ENCODE assay signal across 9 cellular contexts in the genomic region with DNA sequence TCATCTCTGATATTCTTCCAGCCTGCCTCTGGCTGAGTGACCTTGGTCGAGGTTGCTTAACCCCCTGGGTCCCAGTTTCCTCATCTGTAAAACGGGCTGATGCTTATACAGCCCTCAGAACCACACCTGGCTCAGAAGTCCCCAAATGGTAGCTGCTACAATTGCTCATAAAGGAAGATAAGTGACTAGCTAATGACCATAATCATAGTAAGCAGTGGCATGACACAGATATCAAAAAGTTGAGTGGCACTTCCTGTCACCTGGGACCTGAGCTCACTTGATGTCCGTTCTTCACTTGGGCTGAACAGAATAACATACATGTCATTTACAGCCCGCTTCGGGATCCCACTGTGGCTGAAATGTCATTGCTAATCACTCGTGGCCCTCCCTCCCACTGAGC. TPM values are rescaled to one million over a fixed set of nuclear protein-coding genes. Genes with fewer than 3 reads are reported as not detected.
DNase-seq lines count a peak whose midpoint lies in the region; ATAC-seq, FAIRE-seq and TF ChIP-seq lines count a peak whose summit lies in the region.
"Had no signal": no experiment of that assay in that cellular context is flagged by ENCODE, and none has a peak within 500 bp of the region (broad histone marks: within the 10 kb centered on the region; RNA-seq: fewer than 3 reads in every experiment).

No MANE protein-coding gene starts in this region.

- 40 to 63% (median 44%) methylated on average over 5 to 6 of the region's 6 CpGs for WGBS in stomach, 5 donors

- H3K36me3 Mint-ChIP-seq in activated CD4-positive, alpha-beta T cell treated with anti-CD3 and anti-CD28 coated beads, Interleukin-2, amount 10 ng/mL, durations not matched to agents 24 days and 14 days (ENCODE audit: low read depth): peaks cover 29% of the 10 kb centered on the region
- H3K36me3 Mint-ChIP-seq in activated T-helper 2 cell treated with anti-CD3 and anti-CD28 coated beads, Interferon-gamma antibody, Interleukin-2, Interleukin-4, amounts not matched to agents 10 μg/mL and 5 μg/mL and 100 μg/mL, durations not matched to agents 14 hours and 24 hours and 36 hours (ENCODE audit: low read depth): peaks cover 43% of the 10 kb centered on the region

- H3K4me3 Mint-ChIP-seq in activated CD4-positive, alpha-beta T cell treated with anti-CD3 and anti-CD28 coated beads, Interleukin-2, amount 10 ng/mL, durations not matched to agents 24 days and 14 days: peak overlapping the region; percentile 98
- H3K4me3 Mint-ChIP-seq in activated T-helper 2 cell treated with anti-CD3 and anti-CD28 coated beads, Interferon-gamma antibody, Interleukin-2, Interleukin-4, amounts not matched to agents 10 μg/mL and 5 μg/mL and 100 μg/mL, durations not matched to agents 14 hours and 24 hours and 36 hours (ENCODE audit: low read depth): peak overlapping the region; percentile 95

- TF ChIP-seq CTCF in keratinocyte (optimal IDR thresholded peaks at IDR 0.05 in 1 of 3, IDR thresholded peaks at IDR 0.05 in 1 of 3, conservative IDR thresholded peaks at IDR 0.05 in 1 of 3; ENCODE audit: extremely low read depth in 1 of 3, insufficient read depth in 2 of 3, low read length in 3 of 3): no peak
- no peak for TF ChIP-seq CTCF in stomach (IDR thresholded peaks at IDR 0.05)

- no peaks in the 10 kb centered on the region for H3K27me3 ChIP-seq in keratinocyte (ENCODE audit: control insufficient read depth, extremely low read depth, insufficient read depth, low read length)
- H3K27me3 ChIP-seq in stomach: no peaks in the 10 kb centered on the region

- H3K4me1 ChIP-seq in keratinocyte (ENCODE audit: control insufficient read depth, extremely low read depth, insufficient read depth, low read length) (peaks cover 5% of the 10 kb centered on the region), stomach (peaks cover 22 to 49% (median 33%) of the 10 kb centered on the region in 4 donors)

- H3K9me3 Mint-ChIP-seq in activated CD4-positive, alpha-beta T cell treated with anti-CD3 and anti-CD28 coated beads, Interleukin-2, amount 10 ng/mL, durations not matched to agents 24 days and 14 days: peaks cover 3% of the 10 kb centered on the region
- peaks cover 6% of the 10 kb centered on the region for H3K9me3 Mint-ChIP-seq in activated T-helper 2 cell treated with anti-CD3 and anti-CD28 coated beads, Interferon-gamma antibody, Interleukin-2, Interleukin-4, amounts not matched to agents 10 μg/mL and 5 μg/mL and 100 μg/mL, durations not matched to agents 14 hours and 24 hours and 36 hours

- peak overlapping the region; percentile 72 for H3K27ac Mint-ChIP-seq in activated CD4-positive, alpha-beta T cell treated with anti-CD3 and anti-CD28 coated beads, Interleukin-2, amount 10 ng/mL, durations not matched to agents 24 days and 14 days
- peak overlapping the region; percentile 52 for H3K27ac Mint-ChIP-seq in activated T-helper 2 cell treated with anti-CD3 and anti-CD28 coated beads, Interferon-gamma antibody, Interleukin-2, Interleukin-4, amounts not matched to agents 10 μg/mL and 5 μg/mL and 100 μg/mL, durations not matched to agents 14 hours and 24 hours and 36 hours

- H3K9me1 ChIP-seq in keratinocyte (ENCODE audit: control insufficient read depth, extremely low read depth, insufficient read depth, low read length): no peaks in the 10 kb centered on the region

- no peaks in the 10 kb centered on the region for H4K20me1 ChIP-seq in keratinocyte (ENCODE audit: control insufficient read depth, extremely low read depth, insufficient read depth, low read length)

- no peaks in the 10 kb centered on the region for H3K27me3 Mint-ChIP-seq in activated CD4-positive, alpha-beta T cell treated with anti-CD3 and anti-CD28 coated beads, Interleukin-2, amount 10 ng/mL, durations not matched to agents 24 days and 14 days
- H3K27me3 Mint-ChIP-seq in activated T-helper 2 cell treated with anti-CD3 and anti-CD28 coated beads, Interferon-gamma antibody, Interleukin-2, Interleukin-4, amounts not matched to agents 10 μg/mL and 5 μg/mL and 100 μg/mL, durations not matched to agents 14 hours and 24 hours and 36 hours (ENCODE audit: low read depth): no peaks in the 10 kb centered on the region

- H3K9ac ChIP-seq in keratinocyte (ENCODE audit: control insufficient read depth, extremely low read depth, insufficient read depth, low read length): no peak overlapping the region

- TF ChIP-seq EP300 in stomach (IDR thresholded peaks at IDR 0.05): no peak

- peak overlapping the region in 1 of 3 experiments; percentile 80 for H3K4me3 ChIP-seq in keratinocyte (ENCODE audit: control insufficient read depth in 2 of 3, extremely low read depth in 1 of 3, insufficient read depth in 2 of 3, low read depth in 1 of 3, low read length in 3 of 3)
- peak overlapping the region; percentile 65 to 100 (median 93) for H3K4me3 ChIP-seq in stomach

- no peak overlapping the region for H2AFZ ChIP-seq in keratinocyte (ENCODE audit: control insufficient read depth, low read length)

- DNase-seq in activated CD4-positive, alpha-beta T cell treated with anti-CD3 and anti-CD28 coated beads, Interleukin-2, amount 10 ng/mL, durations not matched to agents 24 days and 14 days: no peak
- DNase-seq in activated CD4-positive, alpha-beta T cell treated with anti-CD3 and anti-CD28 coated beads for 4 hours: no peak
- DNase-seq in activated T-helper 2 cell treated with anti-CD3 and anti-CD28 coated beads, Interferon-gamma antibody, Interleukin-2, Interleukin-4, amounts not matched to agents 10 μg/mL and 5 μg/mL and 100 μg/mL, durations not matched to agents 14 hours and 24 hours and 36 hours (ENCODE audit: low spot score): no peak
- DNase-seq in keratinocyte (ENCODE audit: low read depth, low spot score) (no peak), stomach (no peak), CD1c-positive myeloid dendritic cell (ENCODE audit: extremely low spot score) (no peak), NCI-H82 treated with DMSO at 0.1 percent for 48 hours (lab: John Stamatoyannopoulos, UW; ENCODE audit: unreplicated experiment) (no peak)
- DNase-seq: AML-193 had no signal

- H3K4me1 Mint-ChIP-seq in activated CD4-positive, alpha-beta T cell treated with anti-CD3 and anti-CD28 coated beads, Interleukin-2, amount 10 ng/mL, durations not matched to agents 24 days and 14 days: peaks cover 34% of the 10 kb centered on the region
- peaks cover 25% of the 10 kb centered on the region for H3K4me1 Mint-ChIP-seq in activated T-helper 2 cell treated with anti-CD3 and anti-CD28 coated beads, Interferon-gamma antibody, Interleukin-2, Interleukin-4, amounts not matched to agents 10 μg/mL and 5 μg/mL and 100 μg/mL, durations not matched to agents 14 hours and 24 hours and 36 hours (ENCODE audit: low read depth)

- no peak for FAIRE-seq in keratinocyte (lab: Jason Lieb, UNC)

- intact Hi-C loops in activated CD4-positive, alpha-beta T cell treated with anti-CD3 and anti-CD28 coated beads, Interleukin-2, amount 10 ng/mL, durations not matched to agents 24 days and 14 days (cut with micrococcal nuclease): no loop called here
- intact Hi-C loops in activated T-helper 2 cell treated with anti-CD3 and anti-CD28 coated beads, Interferon-gamma antibody, Interleukin-2, Interleukin-4, amounts not matched to agents 10 μg/mL and 5 μg/mL and 100 μg/mL, durations not matched to agents 14 hours and 24 hours and 36 hours (cut with micrococcal nuclease): loop anchor here (5.0 kb wide), 1 partner anchor 36 kb away; no protein-coding TSS in a partner anchor
- intact Hi-C loops in stomach (cut with DNase I; ENCODE audit: low total_unique reads): no loop called here

- no peak for TF ChIP-seq POLR2A in stomach (IDR thresholded peaks at IDR 0.05)

- no peak for ATAC-seq in GM19467 (IDR thresholded peaks at IDR 0.05; ENCODE audit: unreplicated experiment)

- H3K36me3 ChIP-seq in keratinocyte (ENCODE audit: control insufficient read depth in 2 of 2, extremely low read depth in 1 of 2, insufficient read depth in 2 of 2, low read length in 2 of 2) (peaks cover 0 to 2% of the 10 kb centered on the region in 2 experiments), stomach (peaks cover 0 to 14% (median 5%) of the 10 kb centered on the region in 4 donors)

- H3K9me3 ChIP-seq in keratinocyte (ENCODE audit: control insufficient read depth, low read depth, low read length): no peaks in the 10 kb centered on the region
- H3K9me3 ChIP-seq in stomach: peaks cover 0 to 2% (median 0%) of the 10 kb centered on the region in 4 donors

- peak overlapping the region; percentile 92 for H3K4me2 ChIP-seq in keratinocyte (ENCODE audit: control insufficient read depth, extremely low read depth, insufficient read depth, low read depth, low read length)

- peaks cover 55% of the 10 kb centered on the region for H3K79me2 ChIP-seq in keratinocyte (ENCODE audit: control insufficient read depth, insufficient read depth, low read length)

- dilution Hi-C loops in keratinocyte (cut with MboI; ENCODE audit: extremely low pct_ligation_motif_present, low sequenced_read_pairs): no loop called here

- no peak overlapping the region for H3K27ac ChIP-seq in keratinocyte (ENCODE audit: control insufficient read depth, insufficient read depth, low read length)
- peak overlapping the region in 4 of 5 donors; percentile 94 to 99 (median 96) for H3K27ac ChIP-seq in stomach

RNA-seq across cellular contexts. Expression of a gene that starts 1.8 kb away (rescaled TPM):
- 103 and 108 TPM in 2 replicates for total RNA-seq in activated CD4-positive, alpha-beta T cell treated with anti-CD3 and anti-CD28 coated beads, Interleukin-2, amount 10 ng/mL, durations not matched to agents 24 days and 14 days
- total RNA-seq in activated T-helper 2 cell treated with anti-CD3 and anti-CD28 coated beads, Interferon-gamma antibody, Interleukin-2, Interleukin-4, amounts not matched to agents 10 μg/mL and 5 μg/mL and 100 μg/mL, durations not matched to agents 14 hours and 24 hours and 36 hours: 124 TPM in 2 replicates
- polyA plus RNA-seq in keratinocyte (1.9 to 6.7 TPM (median 2.6 TPM) in 3 replicates), stomach (10 to 100 TPM; 13.2 to 21.5 (median 17.9) TPM)
- polyA plus RNA-seq in keratinocyte (2011; ENCODE audit: low read depth): 30.6 TPM
- 4.1 and 10.4 TPM in 2 replicates for polyA plus RNA-seq in keratinocyte (2011; cell fraction: cytosol; rRNA removed)
- polyA plus RNA-seq in keratinocyte (2011; cell fraction: nucleus; rRNA removed): 17.0 and 23.2 TPM in 2 replicates
- 14.5 and 21.2 TPM in 2 replicates for polyA plus RNA-seq in keratinocyte (2012; ENCODE audit: low replicate concordance)
- polyA minus RNA-seq in keratinocyte: 6.8 to 35.3 TPM (median 10.5 TPM) in 3 replicates
- polyA minus RNA-seq in keratinocyte (2011; cell fraction: cytosol; rRNA and poly(A)+ RNA removed): 25.5 TPM
- 14.0 and 15.9 TPM in 2 replicates for polyA minus RNA-seq in keratinocyte (2011; cell fraction: nucleus; rRNA and poly(A)+ RNA removed)
- 100 to 1,000 TPM in 2 of 5 donors, 10 to 100 TPM in 3; 34.7 to 469 (median 91.4) TPM for total RNA-seq in stomach

RNA-seq across cellular contexts. Expression of a gene that starts 11.7 kb away (rescaled TPM):
- 17.2 and 20.5 TPM in 2 replicates for total RNA-seq in activated CD4-positive, alpha-beta T cell treated with anti-CD3 and anti-CD28 coated beads, Interleukin-2, amount 10 ng/mL, durations not matched to agents 24 days and 14 days
- 21.1 and 25.0 TPM in 2 replicates for total RNA-seq in activated T-helper 2 cell treated with anti-CD3 and anti-CD28 coated beads, Interferon-gamma antibody, Interleukin-2, Interleukin-4, amounts not matched to agents 10 μg/mL and 5 μg/mL and 100 μg/mL, durations not matched to agents 14 hours and 24 hours and 36 hours
- polyA plus RNA-seq in keratinocyte: 3.6 to 7.7 TPM (median 4.0 TPM) in 3 replicates
- 7.3 TPM for polyA plus RNA-seq in keratinocyte (2011; ENCODE audit: low read depth)
- 3.2 and 11.7 TPM in 2 replicates for polyA plus RNA-seq in keratinocyte (2011; cell fraction: cytosol; rRNA removed)
- 9.2 and 14.3 TPM in 2 replicates for polyA plus RNA-seq in keratinocyte (2011; cell fraction: nucleus; rRNA removed)
- 15.0 and 23.1 TPM in 2 replicates for polyA plus RNA-seq in keratinocyte (2012; ENCODE audit: low replicate concordance)
- 1.2 to 5.2 TPM (median 2.2 TPM) in 3 replicates for polyA minus RNA-seq in keratinocyte
- 25.3 TPM for polyA minus RNA-seq in keratinocyte (2011; cell fraction: cytosol; rRNA and poly(A)+ RNA removed)
- polyA minus RNA-seq in keratinocyte (2011; cell fraction: nucleus; rRNA and poly(A)+ RNA removed): 7.0 and 9.4 TPM in 2 replicates
- 10 to 100 TPM in 2 of 5 donors, 1 to 10 TPM in 2, under 1 TPM in 1; 0.58 to 77.2 (median 6.8) TPM for total RNA-seq in stomach
- polyA plus RNA-seq in stomach: 10 to 100 TPM; 17.2 to 41.3 (median 31.9) TPM
